1 cellular context compared by ENCODE assay signal in genomic region chr12:6330192-6330591, GRCh38.
TF ChIP-seq lines count a peak whose summit lies in the region.

No MANE protein-coding gene starts in this region.

TF ChIP-seq in liver, 16 proteins besides CTCF, POLR2A, EP300 and RAD21 (continued from another document):
- TF ChIP-seq, protein P1, sequence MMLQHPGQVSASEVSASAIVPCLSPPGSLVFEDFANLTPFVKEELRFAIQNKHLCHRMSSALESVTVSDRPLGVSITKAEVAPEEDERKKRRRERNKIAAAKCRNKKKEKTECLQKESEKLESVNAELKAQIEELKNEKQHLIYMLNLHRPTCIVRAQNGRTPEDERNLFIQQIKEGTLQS (IDR thresholded peaks at IDR 0.05): no peak
- TF ChIP-seq FOXA1 (IDR thresholded peaks at IDR 0.05) (no peak), FOXA2 (IDR thresholded peaks at IDR 0.05) (no peak), MAX (IDR thresholded peaks at IDR 0.05) (no peak), HNF4G (IDR thresholded peaks at IDR 0.05) (no peak)
